In genomic region chr14:61695695-61696527, GRCh38 we compare ENCODE assay signal across 8 cellular contexts.
A peak's percentile ranks its signal among the peaks of the same experiment; 100 is the strongest.
DNase-seq lines count a peak whose midpoint lies in the region; ATAC-seq and TF ChIP-seq lines count a peak whose summit lies in the region.

No MANE protein-coding gene starts in this region.

- ATAC-seq in HG02884 (IDR thresholded peaks at IDR 0.05; ENCODE audit: unreplicated experiment): peak; percentile 5
- ATAC-seq in activated CD4-positive, CD25-positive, alpha-beta regulatory T cell treated with anti-CD3 and anti-CD28 coated beads, Interleukin-2, amount 50 U/mL, for 24 hours: peak; percentile 4 to 7
- ATAC-seq in GM21786 (IDR thresholded peaks at IDR 0.05; ENCODE audit: unreplicated experiment): no peak

- peak; percentile 75 for DNase-seq in NCI-H2227 treated with DMSO at 0.1 percent for 48 hours (lab: John Stamatoyannopoulos, UW)
- DNase-seq in cerebellar cortex (ENCODE audit: low spot score): peak; percentile 59
- DNase-seq in stimulated activated CD4-positive, alpha-beta T cell treated with anti-CD3 and anti-CD28 coated beads, Interleukin-1b, Interleukin-23, amount 100 ng/mL, for 48 hours: peak; percentile 53

- no peak for TF ChIP-seq CTCF in GM12875 (IDR thresholded peaks at IDR 0.05; ENCODE audit: borderline replicate concordance, insufficient read depth, low read depth, low read length)

- H3K4me3 ChIP-seq in GM12875 (ENCODE audit: low read depth, low read length): peak overlapping the region; percentile 94

- peak overlapping the region; percentile 95 for H3K27ac ChIP-seq in layer of hippocampus (ENCODE audit: low read depth, low read length)

- H3K27me3 ChIP-seq in layer of hippocampus (ENCODE audit: control insufficient read depth, insufficient read depth, low read length): no peaks in the 10 kb centered on the region
